25 cellular contexts compared by ENCODE assay signal in the genomic region with DNA sequence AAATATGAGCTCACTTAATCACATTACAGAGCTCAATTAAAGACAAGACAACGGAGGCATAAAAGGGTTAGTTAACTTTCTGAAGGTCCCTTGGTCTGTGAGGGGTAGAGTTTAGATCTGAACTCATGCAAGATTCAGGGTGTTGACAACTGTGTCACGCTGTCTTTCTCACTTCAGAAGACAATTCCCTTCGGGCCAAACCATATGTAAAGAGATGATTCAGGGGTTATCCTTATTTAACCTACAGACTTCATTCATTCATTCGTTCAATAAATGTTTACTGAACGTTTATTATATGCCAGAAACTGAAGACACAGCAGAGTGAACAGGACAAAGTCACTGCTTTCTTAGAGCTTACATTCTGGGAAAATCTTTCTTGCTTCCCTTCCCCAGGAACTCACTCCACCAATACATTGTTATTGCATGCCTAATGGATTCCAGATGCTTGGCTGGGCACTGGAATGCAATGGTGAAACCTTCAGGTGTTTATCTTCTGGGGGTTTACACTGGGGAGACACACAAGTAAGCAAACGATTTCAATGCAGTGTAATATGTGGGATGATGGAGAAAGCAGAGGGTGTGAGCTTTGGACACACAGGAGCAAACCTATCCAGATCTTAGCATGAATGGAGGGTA. TPM values are rescaled to one million over a fixed set of nuclear protein-coding genes. Genes with fewer than 3 reads are reported as not detected.
DNase-seq lines count a peak whose midpoint lies in the region; ATAC-seq and TF ChIP-seq lines count a peak whose summit lies in the region.
"Had no signal": no experiment of that assay in that cellular context is flagged by ENCODE, and none has a peak within 500 bp of the region (broad histone marks: within the 10 kb centered on the region; RNA-seq: fewer than 3 reads in every experiment).

No MANE protein-coding gene starts in this region.

- intact Hi-C loops in uterus (cut with DNase I; ENCODE audit: low total_unique reads) = no loop called here
- intact Hi-C loops in Right ventricle myocardium superior (cut with DNase I) = no loop called here

- WGBS in SK-N-SH (ENCODE audit: low lambda C conversion rate) = 48% methylated on average over 6 of the region's 6 CpGs

- H3K4me1 ChIP-seq in SK-N-SH (ENCODE audit: control insufficient read depth in 1 of 2, insufficient read depth in 2 of 2, low read depth in 1 of 2, low read length in 1 of 2) (peaks cover 0 to 12% of the 10 kb centered on the region in 2 experiments; a peak in 2 of 4 replicates), uterus (no peaks in the 10 kb centered on the region)
- H3K4me1 ChIP-seq: vagina had no signal

- H3K9me2 ChIP-seq in SK-N-SH = no peaks in the 10 kb centered on the region

- peaks cover 13% of the 10 kb centered on the region for H3K4me1 Mint-ChIP-seq in activated T-cell treated with anti-CD3 and anti-CD28 coated beads, Interleukin-2, amount 50 U/mL, for 72 hours (ENCODE audit: low read depth)

- H3K9me3 ChIP-seq in SK-N-SH (no peaks in the 10 kb centered on the region), uterus (no peaks in the 10 kb centered on the region)
- H3K9me3 ChIP-seq: mucosa of descending colon, vagina had no signal

- TF ChIP-seq CTCF in SK-N-SH (IDR thresholded peaks at IDR 0.05) (no peak), uterus (IDR thresholded peaks at IDR 0.05) (no peak)

- no peaks in the 10 kb centered on the region for H3K79me2 ChIP-seq in SK-N-SH (ENCODE audit: insufficient read depth)

- CTCF ChIA-PET in SK-N-SH (lab: Yijun Ruan, JAX) = interaction anchor here (1.0 to 3.9 kb wide), 5 partner anchors 10 to 240 kb away, joined by 3 to 21 read pairs (median 5); no protein-coding TSS in a partner anchor

- no peak overlapping the region for H3K4me3 ChIP-seq in SK-N-SH (ENCODE audit: low read depth in 2 of 2, low read length in 1 of 2)
- no peak overlapping the region for H3K4me3 ChIP-seq in uterus
- H3K4me3 ChIP-seq: GM23338, mucosa of descending colon, PC-9, vagina had no signal

- H3K4me2 ChIP-seq in SK-N-SH = peak overlapping the region; percentile 11; the same call in 1 of the 2 replicates
- H3K4me2 ChIP-seq: GM23338, PC-9 had no signal

- no peaks in the 10 kb centered on the region for H4K20me1 ChIP-seq in SK-N-SH (ENCODE audit: insufficient read depth)

- peaks cover 5% of the 10 kb centered on the region for H3F3A ChIP-seq in SK-N-SH (replicated peaks; ENCODE audit: insufficient read depth)

- H3K27ac Mint-ChIP-seq in activated T-cell treated with anti-CD3 and anti-CD28 coated beads, Interleukin-2, amount 50 U/mL, for 72 hours = no peak overlapping the region
- H3K27ac Mint-ChIP-seq: activated CD4-positive, alpha-beta T cell treated with anti-CD3 and anti-CD28 coated beads, Interleukin-2, amount 10 ng/mL, durations not matched to agents 24 days and 14 days; GM23338 had no signal

- H3K27ac ChIP-seq in SK-N-SH (ENCODE audit: low read depth in 2 of 2, low read length in 1 of 2) (peak overlapping the region; percentile 4 to 87; a peak in 3 of 4 replicates), uterus (no peak overlapping the region)
- H3K27ac ChIP-seq: epithelial cell of prostate, PC-9, vagina had no signal

- H3K27me3 Mint-ChIP-seq in activated T-cell treated with anti-CD3 and anti-CD28 coated beads, Interleukin-2, amount 50 U/mL, for 72 hours (ENCODE audit: low read depth) = no peaks in the 10 kb centered on the region

- H3K36me3 Mint-ChIP-seq in activated T-cell treated with anti-CD3 and anti-CD28 coated beads, Interleukin-2, amount 50 U/mL, for 72 hours (ENCODE audit: insufficient read depth in 2 of 2) = peaks cover 2 to 4% of the 10 kb centered on the region in 2 donors

- peaks cover 3 to 5% of the 10 kb centered on the region in 2 donors for H3K9me3 Mint-ChIP-seq in activated T-cell treated with anti-CD3 and anti-CD28 coated beads, Interleukin-2, amount 50 U/mL, for 72 hours
- H3K9me3 Mint-ChIP-seq: GM23338 had no signal

- no peak for TF ChIP-seq EP300 in SK-N-SH (IDR thresholded peaks at IDR 0.05; ENCODE audit: borderline replicate concordance in 1 of 2, low read depth in 1 of 2, low read length in 1 of 2)

- TF ChIP-seq RAD21 in SK-N-SH (IDR thresholded peaks at IDR 0.05; ENCODE audit: low read length) = no peak

- H2AFZ ChIP-seq in SK-N-SH (ENCODE audit: low read depth) = peak overlapping the region; percentile 50; the same call in 1 of the 2 replicates
- H2AFZ ChIP-seq: GM23338, PC-9 had no signal

- H3K4me3 Mint-ChIP-seq in activated T-cell treated with anti-CD3 and anti-CD28 coated beads, Interleukin-2, amount 50 U/mL, for 72 hours = no peak overlapping the region
- H3K4me3 Mint-ChIP-seq: activated CD4-positive, alpha-beta T cell treated with anti-CD3 and anti-CD28 coated beads, Interleukin-2, amount 10 ng/mL, durations not matched to agents 24 days and 14 days; GM23338 had no signal

- POLR2A ChIA-PET in SK-N-SH (lab: Yijun Ruan, JAX) = no interaction called here

- H3K27me3 ChIP-seq in SK-N-SH (ENCODE audit: insufficient read depth) (no peaks in the 10 kb centered on the region), uterus (no peaks in the 10 kb centered on the region)
- H3K27me3 ChIP-seq: vagina had no signal

- H3K9ac ChIP-seq in SK-N-SH = no peak overlapping the region

- no peak for TF ChIP-seq POLR2A in uterus (IDR thresholded peaks at IDR 0.05)

- H3K36me3 ChIP-seq in SK-N-SH (replicated peaks in 1 of 2; ENCODE audit: control insufficient read depth in 1 of 2, insufficient read depth in 2 of 2, low read length in 1 of 2) (no peaks in the 10 kb centered on the region), uterus (no peaks in the 10 kb centered on the region)
- H3K36me3 ChIP-seq: vagina had no signal

- DNase-seq in EL = peak; percentile 12
- no peak for DNase-seq in SK-N-SH
- peak; percentile 27 for DNase-seq in fibroblast of peridontal ligament (ENCODE audit: extremely low read depth)
- peak; percentile 95 for DNase-seq in renal cortical epithelial cell (ENCODE audit: low read depth)
- no peak for DNase-seq in uterus
- DNase-seq in NCI-H510A (lab: John Stamatoyannopoulos, UW) = no peak
- no peak for DNase-seq in Right ventricle myocardium superior
- no peak for DNase-seq in activated T-cell treated with anti-CD3 and anti-CD28 coated beads, Interleukin-2, amount 50 U/mL, for 72 hours
- DNase-seq: activated CD4-positive, alpha-beta T cell treated with anti-CD3 and anti-CD28 coated beads, Interleukin-2, amount 10 ng/mL, durations not matched to agents 24 days and 14 days; activated CD8-positive, alpha-beta memory T cell treated with anti-CD3 and anti-CD28 coated beads, Interleukin-2, amount 50 U/mL, for 4 hours; activated gamma-delta T cell treated with Interleukin-2 at 50 U/mL for 16 hours; AML-193; anterior cingulate cortex; COR-L47; mucosa of descending colon; NCI-H1417 treated with DMSO at 0.1 percent for 48 hours; NCI-H774; PC-9; right cardiac atrium; stimulated activated CD4-positive, alpha-beta T cell treated with anti-CD3 and anti-CD28 coated beads, Interleukin-2, amount 100 ng/mL, for 24 hours had no signal

- no peak for ATAC-seq in Right ventricle myocardium superior (ENCODE audit: poor library complexity)
- no peak for ATAC-seq in activated T-cell treated with anti-CD3 and anti-CD28 coated beads, Interleukin-2, amount 50 U/mL, for 72 hours (replicated peaks in 1 of 2)
- ATAC-seq: GM23338, mucosa of descending colon, right cardiac atrium had no signal

TF ChIP-seq in SK-N-SH, 30 proteins besides CTCF, POLR2A, EP300 and RAD21 (continues in another document):
- no peak for TF ChIP-seq MEF2A (IDR thresholded peaks at IDR 0.05; ENCODE audit: borderline replicate concordance, low read depth)
- TF ChIP-seq FOXM1 (IDR thresholded peaks at IDR 0.05; ENCODE audit: low read depth) = no peak
- no peak for TF ChIP-seq NRF1 (IDR thresholded peaks at IDR 0.05; ENCODE audit: low read depth, low read length)
- TF ChIP-seq RCOR1 (IDR thresholded peaks at IDR 0.05; ENCODE audit: low read length) = no peak
- TF ChIP-seq TCF12 (IDR thresholded peaks at IDR 0.05) = peak; percentile 95
- no peak for TF ChIP-seq JUND (IDR thresholded peaks at IDR 0.05)
- no peak for TF ChIP-seq MXI1 (IDR thresholded peaks at IDR 0.05; ENCODE audit: low read depth, low read length)
- no peak for TF ChIP-seq RFX5 (IDR thresholded peaks at IDR 0.05; ENCODE audit: low read length)
- TF ChIP-seq POLR2AphosphoS5 (IDR thresholded peaks at IDR 0.05; ENCODE audit: low read depth, low read length) = peak; percentile 37; the same call in 1 of the 2 replicates
- TF ChIP-seq, protein P1, sequence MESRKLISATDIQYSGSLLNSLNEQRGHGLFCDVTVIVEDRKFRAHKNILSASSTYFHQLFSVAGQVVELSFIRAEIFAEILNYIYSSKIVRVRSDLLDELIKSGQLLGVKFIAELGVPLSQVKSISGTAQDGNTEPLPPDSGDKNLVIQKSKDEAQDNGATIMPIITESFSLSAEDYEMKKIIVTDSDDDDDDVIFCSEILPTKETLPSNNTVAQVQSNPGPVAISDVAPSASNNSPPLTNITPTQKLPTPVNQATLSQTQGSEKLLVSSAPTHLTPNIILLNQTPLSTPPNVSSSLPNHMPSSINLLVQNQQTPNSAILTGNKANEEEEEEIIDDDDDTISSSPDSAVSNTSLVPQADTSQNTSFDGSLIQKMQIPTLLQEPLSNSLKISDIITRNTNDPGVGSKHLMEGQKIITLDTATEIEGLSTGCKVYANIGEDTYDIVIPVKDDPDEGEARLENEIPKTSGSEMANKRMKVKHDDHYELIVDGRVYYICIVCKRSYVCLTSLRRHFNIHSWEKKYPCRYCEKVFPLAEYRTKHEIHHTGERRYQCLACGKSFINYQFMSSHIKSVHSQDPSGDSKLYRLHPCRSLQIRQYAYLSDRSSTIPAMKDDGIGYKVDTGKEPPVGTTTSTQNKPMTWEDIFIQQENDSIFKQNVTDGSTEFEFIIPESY (IDR thresholded peaks at IDR 0.05; ENCODE audit: borderline replicate concordance, low read depth) = no peak
- no peak for TF ChIP-seq YY1 (IDR thresholded peaks at IDR 0.05; ENCODE audit: low read depth)
- TF ChIP-seq TEAD4 (IDR thresholded peaks at IDR 0.05; ENCODE audit: borderline replicate concordance, insufficient read depth) = no peak
- no peak for TF ChIP-seq NFIC (IDR thresholded peaks at IDR 0.05; ENCODE audit: borderline replicate concordance)

RNA-seq across cellular contexts. Expression of a gene that starts 6.4 kb away (rescaled TPM):
- not detected in 2 replicates for polyA plus RNA-seq in SK-N-SH (2012; rRNA removed)
- 0.01 TPM in 1 of 2 replicates, not detected in the other for polyA plus RNA-seq in SK-N-SH (2012; cell fraction: cytosol; rRNA removed)
- polyA plus RNA-seq in SK-N-SH (2012; cell fraction: nucleus; rRNA removed) = 0.09 and 0.11 TPM in 2 replicates
- total RNA-seq in renal cortical epithelial cell (not detected in 2 replicates), uterus (under 1 TPM in 2 of 4 donors, not detected in 2; 0.55 to 0.58 TPM), Right ventricle myocardium superior (0.48 TPM)
- 10 to 100 TPM; 11.7 to 27.8 TPM for total RNA-seq in activated T-cell treated with anti-CD3 and anti-CD28 coated beads, Interleukin-2, amount 50 U/mL, for 72 hours
- total RNA-seq: G401, GM23338, kidney, PC-9, vagina had no signal

RNA-seq across cellular contexts. Expression of a gene that starts 39.0 kb away (rescaled TPM):
- not detected in 2 replicates for polyA plus RNA-seq in SK-N-SH (2012; rRNA removed)
- not detected in 2 replicates for polyA plus RNA-seq in SK-N-SH (2012; cell fraction: cytosol; rRNA removed)
- not detected in 2 replicates for polyA plus RNA-seq in SK-N-SH (2012; cell fraction: nucleus; rRNA removed)
- not detected in 2 replicates for total RNA-seq in renal cortical epithelial cell
- not detected for total RNA-seq in uterus
- total RNA-seq in Right ventricle myocardium superior = not detected
- total RNA-seq in activated T-cell treated with anti-CD3 and anti-CD28 coated beads, Interleukin-2, amount 50 U/mL, for 72 hours = 10 to 100 TPM; 15.7 to 51.0 TPM
- total RNA-seq: G401, GM23338, PC-9, vagina had no signal
- polyA plus RNA-seq: GM23338, right cardiac atrium had no signal

Comparison
In these comparisons a context has a peak if more than half of its experiments do, and no peak if none do; other contexts are left out.
1. DNase-seq: peak in EL (single experiment), fibroblast of peridontal ligament (single experiment) and renal cortical epithelial cell (single experiment); none in SK-N-SH (single experiment), uterus (0 of 2), NCI-H510A (single experiment), Right ventricle myocardium superior (single experiment) and activated T-cell treated with anti-CD3 and anti-CD28 coated beads, Interleukin-2, amount 50 U/mL, for 72 hours (0 of 2).
2. H3K27ac ChIP-seq: peak in SK-N-SH (2 of 2); none in uterus (0 of 2).
3. RNA of a gene that starts 39.0 kb away (total RNA-seq): 15.7 to 51.0 TPM in activated T-cell treated with anti-CD3 and anti-CD28 coated beads, Interleukin-2, amount 50 U/mL, for 72 hours; not detected in renal cortical epithelial cell, not detected in uterus and not detected in Right ventricle myocardium superior (single experiment); every median in the first group is over 10 times any median in the second.